In the genomic region with DNA sequence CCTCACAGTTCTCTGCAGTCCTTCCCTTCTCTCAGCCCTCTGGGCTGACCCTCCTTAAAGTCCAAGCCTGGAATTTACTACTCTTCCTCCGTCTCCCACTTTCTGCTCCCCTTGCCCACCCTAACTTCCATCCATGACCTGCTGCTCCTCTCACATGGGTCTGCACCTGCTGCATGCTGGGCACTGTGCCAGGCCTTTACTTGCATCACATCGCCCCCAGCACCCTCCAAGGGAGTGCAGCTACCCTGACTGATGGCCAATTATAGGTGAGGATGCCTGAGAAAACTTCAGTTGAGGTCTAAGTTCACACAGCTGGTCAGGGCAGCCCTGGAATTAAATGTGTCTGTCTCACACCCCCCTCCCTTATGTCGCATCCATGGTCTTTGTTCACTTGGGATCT, we compare ENCODE assay signal across 19 cellular contexts. TPM values are rescaled to one million over a fixed set of nuclear protein-coding genes. Genes with fewer than 3 reads are reported as not detected.
A peak's percentile ranks its signal among the peaks of the same experiment; 100 is the strongest.
DNase-seq lines count a peak whose midpoint lies in the region; ATAC-seq and TF ChIP-seq lines count a peak whose summit lies in the region.
"Had no signal": no experiment of that assay in that cellular context is flagged by ENCODE, and none has a peak within 500 bp of the region (broad histone marks: within the 10 kb centered on the region; RNA-seq: fewer than 3 reads in every experiment).

No MANE protein-coding gene starts in this region.

- no peak for DNase-seq in activated CD4-positive, alpha-beta T cell treated with anti-CD3 and anti-CD28 coated beads, Interleukin-2, amount 10 ng/mL, durations not matched to agents 7 days and 5 days
- no peak for DNase-seq in activated CD4-positive, alpha-beta T cell treated with anti-CD3 and anti-CD28 coated beads, Interleukin-2, amount 50 U/mL, for 4 hours
- DNase-seq in NCI-H1092 (lab: John Stamatoyannopoulos, UW), result peak; percentile 17
- DNase-seq in SHP77 (lab: John Stamatoyannopoulos, UW), result peak; percentile 29 to 43
- peak; percentile 33 for DNase-seq in stimulated activated CD8-positive, alpha-beta memory T cell treated with anti-CD3 and anti-CD28 coated beads, Interleukin-4, amount 100 ng/mL, for 48 hours
- no peak for DNase-seq in activated T-cell treated with anti-CD3 and anti-CD28 coated beads, Interleukin-2, amount 50 U/mL, for 4 hours
- DNase-seq in esophagus squamous epithelium (lab: John Stamatoyannopoulos, UW), result no peak
- DNase-seq: body of pancreas, dorsolateral prefrontal cortex, IMR-90, left ventricle myocardium inferior, natural killer cell, NCI-H2171, PC-3, SW 1271 had no signal

- H3K4me3 ChIP-seq in esophagus squamous epithelium, result no peak overlapping the region
- H3K4me3 ChIP-seq: body of pancreas, dorsolateral prefrontal cortex, hepatocyte, left ventricle myocardium inferior, tibial nerve had no signal

- intact Hi-C loops in esophagus squamous epithelium (cut with DNase I), result no loop called here

- no peaks in the 10 kb centered on the region for H3K9me3 Mint-ChIP-seq in activated CD4-positive, alpha-beta T cell treated with anti-CD3 and anti-CD28 coated beads, Interleukin-2, amount 10 ng/mL, durations not matched to agents 7 days and 5 days
- H3K9me3 Mint-ChIP-seq in activated T-cell treated with anti-CD3 and anti-CD28 coated beads, Interleukin-2, amount 50 U/mL, for 4 hours, result no peaks in the 10 kb centered on the region
- H3K9me3 Mint-ChIP-seq: natural killer cell had no signal

- no peaks in the 10 kb centered on the region for H3K36me3 ChIP-seq in esophagus squamous epithelium
- H3K36me3 ChIP-seq: left ventricle myocardium inferior, tibial nerve had no signal

- TF ChIP-seq POLR2A in esophagus squamous epithelium (IDR thresholded peaks at IDR 0.05), result no peak

- no peaks in the 10 kb centered on the region for H3K9me3 ChIP-seq in esophagus squamous epithelium
- H3K9me3 ChIP-seq: body of pancreas, left ventricle myocardium inferior, tibial nerve had no signal

- H3K27ac Mint-ChIP-seq in activated CD4-positive, alpha-beta T cell treated with anti-CD3 and anti-CD28 coated beads, Interleukin-2, amount 10 ng/mL, durations not matched to agents 7 days and 5 days, result peak overlapping the region; percentile 15
- H3K27ac Mint-ChIP-seq: natural killer cell had no signal

- no peaks in the 10 kb centered on the region for H3K4me1 ChIP-seq in esophagus squamous epithelium
- H3K4me1 ChIP-seq: body of pancreas, left ventricle myocardium inferior, tibial nerve had no signal

- CTCF ChIA-PET in activated CD4-positive, alpha-beta T cell treated with anti-CD3 and anti-CD28 coated beads, Interleukin-2, amount 10 ng/mL, durations not matched to agents 7 days and 5 days (lab: Charles Lee), result interaction anchor here (0.7 to 3.1 kb wide), 5 partner anchors 8 to 287 kb away, joined by 3 to 9 read pairs (median 3); no protein-coding TSS in a partner anchor

- H3K27me3 Mint-ChIP-seq in activated CD4-positive, alpha-beta T cell treated with anti-CD3 and anti-CD28 coated beads, Interleukin-2, amount 10 ng/mL, durations not matched to agents 7 days and 5 days, result no peaks in the 10 kb centered on the region
- no peaks in the 10 kb centered on the region for H3K27me3 Mint-ChIP-seq in activated T-cell treated with anti-CD3 and anti-CD28 coated beads, Interleukin-2, amount 50 U/mL, for 4 hours (ENCODE audit: low read depth)

- ATAC-seq in HG03159 (IDR thresholded peaks at IDR 0.05; ENCODE audit: unreplicated experiment), result no peak
- ATAC-seq in activated T-cell treated with anti-CD3 and anti-CD28 coated beads, Interleukin-2, amount 50 U/mL, for 4 hours, result no peak
- ATAC-seq: body of pancreas, natural killer cell, PC-3 had no signal

- no peaks in the 10 kb centered on the region for H3K27me3 ChIP-seq in esophagus squamous epithelium
- H3K27me3 ChIP-seq: body of pancreas, hepatocyte, tibial nerve had no signal

- TF ChIP-seq CTCF in esophagus squamous epithelium (IDR thresholded peaks at IDR 0.05), result no peak

- 63 to 80% methylated on average over 2 to 3 of the region's 3 CpGs for WGBS in esophagus squamous epithelium, 2 donors

- H3K4me3 Mint-ChIP-seq in activated CD4-positive, alpha-beta T cell treated with anti-CD3 and anti-CD28 coated beads, Interleukin-2, amount 10 ng/mL, durations not matched to agents 7 days and 5 days, result no peak overlapping the region
- H3K4me3 Mint-ChIP-seq in activated T-cell treated with anti-CD3 and anti-CD28 coated beads, Interleukin-2, amount 50 U/mL, for 4 hours, result no peak overlapping the region
- H3K4me3 Mint-ChIP-seq: natural killer cell had no signal

- H3K27ac ChIP-seq in esophagus squamous epithelium, result no peak overlapping the region
- H3K27ac ChIP-seq: body of pancreas, dorsolateral prefrontal cortex, hepatocyte, left ventricle myocardium inferior, tibial nerve had no signal

- peaks cover 73% of the 10 kb centered on the region for H3K4me1 Mint-ChIP-seq in activated CD4-positive, alpha-beta T cell treated with anti-CD3 and anti-CD28 coated beads, Interleukin-2, amount 10 ng/mL, durations not matched to agents 7 days and 5 days
- H3K4me1 Mint-ChIP-seq in activated T-cell treated with anti-CD3 and anti-CD28 coated beads, Interleukin-2, amount 50 U/mL, for 4 hours (ENCODE audit: low read depth), result peaks cover 71% of the 10 kb centered on the region

- peaks cover 3% of the 10 kb centered on the region for H3K36me3 Mint-ChIP-seq in activated CD4-positive, alpha-beta T cell treated with anti-CD3 and anti-CD28 coated beads, Interleukin-2, amount 10 ng/mL, durations not matched to agents 7 days and 5 days (ENCODE audit: low read depth)
- no peaks in the 10 kb centered on the region for H3K36me3 Mint-ChIP-seq in activated T-cell treated with anti-CD3 and anti-CD28 coated beads, Interleukin-2, amount 50 U/mL, for 4 hours (ENCODE audit: insufficient read depth)
- H3K36me3 Mint-ChIP-seq: natural killer cell had no signal

- POLR2A ChIA-PET in activated CD4-positive, alpha-beta T cell treated with anti-CD3 and anti-CD28 coated beads, Interleukin-2, amount 10 ng/mL, durations not matched to agents 7 days and 5 days (lab: Charles Lee), result interaction anchor here (0.6 kb wide), 1 partner anchor 35 kb away, joined by 5 read pairs; no protein-coding TSS in a partner anchor

RNA-seq across cellular contexts. Expression of a gene that starts 53.6 kb away (rescaled TPM):
- total RNA-seq in activated CD4-positive, alpha-beta T cell treated with anti-CD3 and anti-CD28 coated beads, Interleukin-2, amount 10 ng/mL, durations not matched to agents 7 days and 5 days, result not detected
- not detected for total RNA-seq in activated T-cell treated with anti-CD3 and anti-CD28 coated beads, Interleukin-2, amount 50 U/mL, for 4 hours
- total RNA-seq in esophagus squamous epithelium, result not detected
- total RNA-seq: body of pancreas, hepatocyte, IMR-90, left ventricle myocardium inferior, natural killer cell, PC-3, renal cortical epithelial cell, tibial nerve had no signal

Comparison
In these comparisons a context has a peak if more than half of its experiments do, and no peak if none do; other contexts are left out.
1. DNase-seq: peak in NCI-H1092 (single experiment), SHP77 (2 of 2) and stimulated activated CD8-positive, alpha-beta memory T cell treated with anti-CD3 and anti-CD28 coated beads, Interleukin-4, amount 100 ng/mL, for 48 hours (single experiment); none in activated CD4-positive, alpha-beta T cell treated with anti-CD3 and anti-CD28 coated beads, Interleukin-2, amount 10 ng/mL, durations not matched to agents 7 days and 5 days (single experiment), activated CD4-positive, alpha-beta T cell treated with anti-CD3 and anti-CD28 coated beads, Interleukin-2, amount 50 U/mL, for 4 hours (0 of 2), activated T-cell treated with anti-CD3 and anti-CD28 coated beads, Interleukin-2, amount 50 U/mL, for 4 hours (single experiment) and esophagus squamous epithelium (single experiment).